8 cellular contexts compared by ENCODE assay signal in genomic region chr1:111755321-111756123, GRCh38. TPM values are rescaled to one million over a fixed set of nuclear protein-coding genes. Genes with fewer than 3 reads are reported as not detected.
DNase-seq lines count a peak whose midpoint lies in the region; FAIRE-seq and TF ChIP-seq lines count a peak whose summit lies in the region.

DDX20 (plus strand) TSS chr1:111755901; CDS start chr1:111755925, 24 bp downstream.

- H3K27me3 ChIP-seq in GM06990 (replicated peaks; ENCODE audit: control insufficient read depth, insufficient read depth, low read length) = no peaks in the 10 kb centered on the region
- H3K27me3 ChIP-seq in suprapubic skin = no peaks in the 10 kb centered on the region

- TF ChIP-seq POLR2A in suprapubic skin (IDR thresholded peaks at IDR 0.05) = peak in 1 of 2 donors; percentile 40

- peaks cover 34% of the 10 kb centered on the region for H3K4me1 Mint-ChIP-seq in activated naive CD4-positive, alpha-beta T cell treated with anti-CD3 and anti-CD28 coated beads for 36 hours (ENCODE audit: low read depth)

- TF ChIP-seq EP300 in suprapubic skin (IDR thresholded peaks at IDR 0.05) = no peak

- no peaks in the 10 kb centered on the region for H3K9me3 Mint-ChIP-seq in activated naive CD4-positive, alpha-beta T cell treated with anti-CD3 and anti-CD28 coated beads for 36 hours

- intact Hi-C loops in activated naive CD4-positive, alpha-beta T cell treated with anti-CD3 and anti-CD28 coated beads for 36 hours (cut with micrococcal nuclease) = loop anchor here (1.0 to 5.0 kb wide), 13 partner anchors 13 to 883 kb away; partner anchors contain the start of genes ATP5PB, CAPZA1, CD53 and CEPT1

- no peaks in the 10 kb centered on the region for H3K27me3 Mint-ChIP-seq in activated naive CD4-positive, alpha-beta T cell treated with anti-CD3 and anti-CD28 coated beads for 36 hours (ENCODE audit: low read depth)

- H3K4me3 Mint-ChIP-seq in activated naive CD4-positive, alpha-beta T cell treated with anti-CD3 and anti-CD28 coated beads for 36 hours = peak within 1 kb of the TSS; percentile 82

- under 1% methylated on average over 46 of the region's 67 CpGs for WGBS in suprapubic skin

- H3K9me3 ChIP-seq in suprapubic skin = no peaks in the 10 kb centered on the region

- H3K36me3 ChIP-seq in GM06990 (ENCODE audit: control insufficient read depth, insufficient read depth, low read length) (no peaks in the 10 kb centered on the region), suprapubic skin (peaks cover 11% of the 10 kb centered on the region)

- peak; percentile 95 for DNase-seq in GM06990 (ENCODE audit: extremely low read depth, insufficient read length)
- peak; percentile 89 for DNase-seq in HFF-Myc (ENCODE audit: extremely low read depth, low read depth)
- DNase-seq in MV-4-11 (lab: John Stamatoyannopoulos, UW) = peak; percentile 95
- peak; percentile 93 for DNase-seq in SK-MEL-5 (ENCODE audit: low read depth, low spot score)
- DNase-seq in activated naive CD4-positive, alpha-beta T cell treated with anti-CD3 and anti-CD28 coated beads for 36 hours = peak; percentile 95
- DNase-seq in frontal cortex (ENCODE audit: low spot score in 2 of 2) = peak; percentile 93
- peak in 55 of 56 donors; percentile 58 to 95 (median 87) for DNase-seq in nucleus accumbens (lab: John Stamatoyannopoulos, UW)
- DNase-seq in suprapubic skin (ENCODE audit: low spot score in 2 of 2) = peak; percentile 96

- H3K27ac Mint-ChIP-seq in activated naive CD4-positive, alpha-beta T cell treated with anti-CD3 and anti-CD28 coated beads for 36 hours = peak within 1 kb of the TSS; percentile 97

- H3K36me3 Mint-ChIP-seq in activated naive CD4-positive, alpha-beta T cell treated with anti-CD3 and anti-CD28 coated beads for 36 hours (ENCODE audit: low read depth) = peaks cover 21% of the 10 kb centered on the region

- in situ Hi-C loops in SK-MEL-5 (cut with HindIII; ENCODE audit: low pct_unique_long_range_greater_than_20kb, low sequenced_read_pairs) = no loop called here

- no peak for FAIRE-seq in frontal cortex (lab: Jason Lieb, UNC)

- H3K27ac ChIP-seq in suprapubic skin = peak within 1 kb of the TSS; percentile 90

- H3K4me1 ChIP-seq in suprapubic skin = peaks cover 23% of the 10 kb centered on the region

- TF ChIP-seq CTCF in GM06990 (IDR thresholded peaks at IDR 0.05; ENCODE audit: insufficient read depth, low read length, poor library complexity, severe bottlenecking) = peak; percentile 83
- TF ChIP-seq CTCF in HFF-Myc (IDR thresholded peaks at IDR 0.05; ENCODE audit: low read depth, low read length, missing control alignments) = peak; percentile 84
- TF ChIP-seq CTCF in suprapubic skin (IDR thresholded peaks at IDR 0.05) = peak; percentile 85 to 87

- peak within 1 kb of the TSS; percentile 77 for H3K4me3 ChIP-seq in GM06990 (replicated peaks; ENCODE audit: low read depth, low read length)
- peak within 1 kb of the TSS; percentile 81 for H3K4me3 ChIP-seq in HFF-Myc (replicated peaks; ENCODE audit: low read depth, low read length)
- H3K4me3 ChIP-seq in suprapubic skin = peak within 1 kb of the TSS; percentile 68

- CTCF ChIA-PET in activated naive CD4-positive, alpha-beta T cell treated with anti-CD3 and anti-CD28 coated beads for 36 hours (lab: Charles Lee) = interaction anchor here (0.7 to 3.9 kb wide), 18 partner anchors 8 to 527 kb away, joined by 3 to 33 read pairs (median 4); partner anchors contain the start of genes ADORA3, ATP5PB, INKA2 and TMIGD3

RNA-seq across cellular contexts. Expression of gene DDX20, which starts in this region (rescaled TPM):
- 20.5 and 23.0 TPM in 2 replicates for total RNA-seq in SK-MEL-5 (2014; rRNA removed; shearing (Covaris generic))
- 9.7 and 13.2 TPM in 2 replicates for polyA plus RNA-seq in SK-MEL-5 (2015; cell fraction: cytosol; rRNA removed)
- 28.7 and 35.3 TPM in 2 replicates for polyA plus RNA-seq in SK-MEL-5 (2015; cell fraction: nucleus; rRNA removed)
- 10 to 100 TPM; 11.4 to 13.3 TPM for total RNA-seq in activated naive CD4-positive, alpha-beta T cell treated with anti-CD3 and anti-CD28 coated beads for 36 hours
- 26.1 TPM for total RNA-seq in frontal cortex
- 10 to 100 TPM; 16.0 to 25.0 (median 21.5) TPM for total RNA-seq in suprapubic skin

Comparison
In these comparisons a context has a peak if more than half of its experiments do, and no peak if none do; other contexts are left out.
1. Peak in every context shown above with its lines: DNase-seq, H3K4me3 ChIP-seq and H3K27ac ChIP-seq.